Comparison of ENCODE assay signal across 35 cellular contexts in the genomic region with DNA sequence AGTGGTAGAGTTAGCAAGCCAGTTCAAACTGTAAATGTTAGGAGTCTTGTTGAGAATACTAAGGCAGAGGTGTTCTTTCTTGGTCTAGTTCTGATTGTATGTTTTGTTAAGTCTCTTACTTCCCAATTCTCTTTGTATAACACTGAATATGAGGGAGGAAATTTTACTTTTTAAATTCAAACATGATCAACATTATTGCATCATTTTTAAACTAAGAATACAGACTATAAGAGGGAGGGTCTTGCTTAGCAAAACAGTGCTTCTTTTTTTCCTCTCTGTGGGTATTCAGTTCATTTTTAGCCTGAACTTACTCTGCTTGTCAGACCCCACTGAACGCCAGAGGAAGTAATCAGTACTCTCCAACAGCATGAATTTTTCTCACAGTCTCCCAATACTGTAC.
"Had no signal": no experiment of that assay in that cellular context is flagged by ENCODE, and none has a peak within 500 bp of the region (broad histone marks: within the 10 kb centered on the region; RNA-seq: fewer than 3 reads in every experiment).

No MANE protein-coding gene starts in this region.

- DNase-seq: Karpas-422, Kasumi-1, MG63, MM.1S, MV-4-11, NCI-H1048, NCI-H1092, NCI-H1092 treated with DMSO at 0.1 percent for 48 hours, NCI-H1105, NCI-H1105 treated with DMSO at 0.1 percent for 48 hours, NCI-H1417, NCI-H1417 treated with DMSO at 0.1 percent for 48 hours, NCI-H1436, NCI-H1436 treated with DMSO at 0.1 percent for 48 hours, NCI-H146, NCI-H1694, NCI-H1694 treated with DMSO at 0.1 percent for 48 hours, NCI-H187, NCI-H187 treated with DMSO at 0.1 percent for 48 hours, NCI-H1930, NCI-H2029, NCI-H2029 treated with DMSO at 0.1 percent for 48 hours, NCI-H2081, NCI-H2081 treated with DMSO at 0.1 percent for 48 hours, NCI-H2107, NCI-H2171, NCI-H2171 treated with DMSO at 0.1 percent for 48 hours, NCI-H2227 treated with DMSO at 0.1 percent for 48 hours, NCI-H226, NCI-H345, NCI-H446, NCI-H446 treated with DMSO at 0.1 percent for 48 hours, NCI-H510A, NCI-H510A treated with DMSO at 0.1 percent for 48 hours, NCI-H524 had no signal

- H3K4me3 ChIP-seq: MG63 had no signal

- H3K27me3 ChIP-seq: MG63 had no signal

- H3K9me3 ChIP-seq: MG63 had no signal

- H3K36me3 ChIP-seq: MG63 had no signal
